1 cellular context compared by ENCODE assay signal in genomic region chr11:66112041-66112491, GRCh38.
TF ChIP-seq lines count a peak whose summit lies in the region.

No MANE protein-coding gene starts in this region.

TF ChIP-seq in HCT116, 20 proteins besides CTCF, POLR2A, EP300 and RAD21 (continued from another document):
- TF ChIP-seq REST (IDR thresholded peaks at IDR 0.05; ENCODE audit: low read depth) (no peak), MAX (IDR thresholded peaks at IDR 0.05) (no peak)
